1 cellular context compared by ENCODE assay signal in the genomic region with DNA sequence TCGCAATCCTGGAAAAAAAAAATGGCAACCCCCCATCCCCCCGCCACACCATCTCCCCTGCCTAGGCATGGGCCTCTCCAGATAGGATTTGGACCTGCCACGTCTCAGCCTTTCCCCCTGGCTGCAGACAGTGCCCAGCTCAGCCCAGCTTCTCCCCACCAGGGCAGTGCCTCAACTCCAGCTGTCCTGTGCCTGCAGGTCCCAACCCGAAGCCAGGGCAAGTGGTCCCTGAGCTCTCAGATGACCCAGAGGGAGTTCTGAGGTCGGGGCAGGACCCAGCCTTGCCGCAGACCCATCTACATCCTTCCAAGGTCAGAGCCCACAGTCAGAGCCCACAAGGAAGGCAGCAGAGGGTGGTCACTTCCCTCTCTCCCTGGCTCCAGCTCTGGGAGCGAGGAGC.
TF ChIP-seq lines count a peak whose summit lies in the region.

No MANE protein-coding gene starts in this region.

TF ChIP-seq in GM23338, 12 proteins besides CTCF, POLR2A, EP300 and RAD21 (continued from another document):
- TF ChIP-seq, protein P1, sequence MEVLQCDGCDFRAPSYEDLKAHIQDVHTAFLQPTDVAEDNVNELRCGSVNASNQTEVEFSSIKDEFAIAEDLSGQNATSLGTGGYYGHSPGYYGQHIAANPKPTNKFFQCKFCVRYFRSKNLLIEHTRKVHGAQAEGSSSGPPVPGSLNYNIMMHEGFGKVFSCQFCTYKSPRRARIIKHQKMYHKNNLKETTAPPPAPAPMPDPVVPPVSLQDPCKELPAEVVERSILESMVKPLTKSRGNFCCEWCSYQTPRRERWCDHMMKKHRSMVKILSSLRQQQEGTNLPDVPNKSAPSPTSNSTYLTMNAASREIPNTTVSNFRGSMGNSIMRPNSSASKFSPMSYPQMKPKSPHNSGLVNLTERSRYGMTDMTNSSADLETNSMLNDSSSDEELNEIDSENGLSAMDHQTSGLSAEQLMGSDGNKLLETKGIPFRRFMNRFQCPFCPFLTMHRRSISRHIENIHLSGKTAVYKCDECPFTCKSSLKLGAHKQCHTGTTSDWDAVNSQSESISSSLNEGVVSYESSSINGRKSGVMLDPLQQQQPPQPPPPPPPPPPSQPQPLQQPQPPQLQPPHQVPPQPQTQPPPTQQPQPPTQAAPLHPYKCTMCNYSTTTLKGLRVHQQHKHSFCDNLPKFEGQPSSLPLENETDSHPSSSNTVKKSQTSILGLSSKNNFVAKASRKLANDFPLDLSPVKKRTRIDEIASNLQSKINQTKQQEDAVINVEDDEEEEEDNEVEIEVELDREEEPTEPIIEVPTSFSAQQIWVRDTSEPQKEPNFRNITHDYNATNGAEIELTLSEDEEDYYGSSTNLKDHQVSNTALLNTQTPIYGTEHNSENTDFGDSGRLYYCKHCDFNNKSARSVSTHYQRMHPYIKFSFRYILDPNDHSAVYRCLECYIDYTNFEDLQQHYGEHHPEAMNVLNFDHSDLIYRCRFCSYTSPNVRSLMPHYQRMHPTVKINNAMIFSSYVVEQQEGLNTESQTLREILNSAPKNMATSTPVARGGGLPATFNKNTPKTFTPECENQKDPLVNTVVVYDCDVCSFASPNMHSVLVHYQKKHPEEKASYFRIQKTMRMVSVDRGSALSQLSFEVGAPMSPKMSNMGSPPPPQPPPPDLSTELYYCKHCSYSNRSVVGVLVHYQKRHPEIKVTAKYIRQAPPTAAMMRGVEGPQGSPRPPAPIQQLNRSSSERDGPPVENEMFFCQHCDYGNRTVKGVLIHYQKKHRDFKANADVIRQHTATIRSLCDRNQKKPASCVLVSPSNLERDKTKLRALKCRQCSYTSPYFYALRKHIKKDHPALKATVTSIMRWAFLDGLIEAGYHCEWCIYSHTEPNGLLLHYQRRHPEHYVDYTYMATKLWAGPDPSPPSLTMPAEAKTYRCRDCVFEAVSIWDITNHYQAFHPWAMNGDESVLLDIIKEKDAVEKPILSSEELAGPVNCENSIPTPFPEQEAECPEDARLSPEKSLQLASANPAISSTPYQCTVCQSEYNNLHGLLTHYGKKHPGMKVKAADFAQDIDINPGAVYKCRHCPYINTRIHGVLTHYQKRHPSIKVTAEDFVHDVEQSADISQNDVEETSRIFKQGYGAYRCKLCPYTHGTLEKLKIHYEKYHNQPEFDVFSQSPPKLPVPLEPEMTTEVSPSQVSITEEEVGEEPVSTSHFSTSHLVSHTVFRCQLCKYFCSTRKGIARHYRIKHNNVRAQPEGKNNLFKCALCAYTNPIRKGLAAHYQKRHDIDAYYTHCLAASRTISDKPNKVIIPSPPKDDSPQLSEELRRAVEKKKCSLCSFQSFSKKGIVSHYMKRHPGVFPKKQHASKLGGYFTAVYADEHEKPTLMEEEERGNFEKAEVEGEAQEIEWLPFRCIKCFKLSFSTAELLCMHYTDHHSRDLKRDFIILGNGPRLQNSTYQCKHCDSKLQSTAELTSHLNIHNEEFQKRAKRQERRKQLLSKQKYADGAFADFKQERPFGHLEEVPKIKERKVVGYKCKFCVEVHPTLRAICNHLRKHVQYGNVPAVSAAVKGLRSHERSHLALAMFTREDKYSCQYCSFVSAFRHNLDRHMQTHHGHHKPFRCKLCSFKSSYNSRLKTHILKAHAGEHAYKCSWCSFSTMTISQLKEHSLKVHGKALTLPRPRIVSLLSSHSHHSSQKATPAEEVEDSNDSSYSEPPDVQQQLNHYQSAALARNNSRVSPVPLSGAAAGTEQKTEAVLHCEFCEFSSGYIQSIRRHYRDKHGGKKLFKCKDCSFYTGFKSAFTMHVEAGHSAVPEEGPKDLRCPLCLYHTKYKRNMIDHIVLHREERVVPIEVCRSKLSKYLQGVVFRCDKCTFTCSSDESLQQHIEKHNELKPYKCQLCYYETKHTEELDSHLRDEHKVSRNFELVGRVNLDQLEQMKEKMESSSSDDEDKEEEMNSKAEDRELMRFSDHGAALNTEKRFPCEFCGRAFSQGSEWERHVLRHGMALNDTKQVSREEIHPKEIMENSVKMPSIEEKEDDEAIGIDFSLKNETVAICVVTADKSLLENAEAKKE (CRISPR knock-in tag; IDR thresholded peaks at IDR 0.05), result no peak
- TF ChIP-seq EZH2phosphoT487 (IDR thresholded peaks at IDR 0.05; ENCODE audit: unreplicated experiment), result no peak
- no peak for TF ChIP-seq NANOG (IDR thresholded peaks at IDR 0.05; ENCODE audit: borderline replicate concordance)
- no peak for TF ChIP-seq STAT1 (IDR thresholded peaks at IDR 0.05; ENCODE audit: unreplicated experiment)
- no peak for TF ChIP-seq POLR2AphosphoS5 (IDR thresholded peaks at IDR 0.05; ENCODE audit: low read depth)
- no peak for TF ChIP-seq CREB1 (CRISPR knock-in tag; IDR thresholded peaks at IDR 0.05; ENCODE audit: low read depth)
TF ChIP-seq in GM23338: peak in this region for 0.
